Comparison of ENCODE assay signal across 27 cellular contexts in the genomic region with DNA sequence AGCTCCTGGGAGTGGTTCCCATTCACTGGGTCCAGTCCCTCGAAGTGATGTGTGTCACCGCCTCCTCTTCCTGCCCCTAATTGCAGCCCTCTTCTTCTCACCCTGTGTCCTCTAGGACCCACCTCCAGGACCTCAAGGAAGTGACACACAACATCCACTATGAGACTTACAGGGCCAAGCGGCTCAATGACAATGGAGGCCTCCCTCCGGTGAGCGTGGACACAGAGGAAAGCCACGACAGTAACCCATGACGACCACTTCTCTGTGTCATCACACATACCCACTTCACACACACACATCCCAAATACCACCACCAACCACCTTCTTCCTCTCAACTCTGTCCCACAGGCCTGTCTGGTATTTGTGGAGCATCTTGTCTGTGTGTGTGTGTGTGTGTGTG. TPM values are rescaled to one million over a fixed set of nuclear protein-coding genes. Genes with fewer than 3 reads are reported as not detected.
DNase-seq lines count a peak whose midpoint lies in the region; ATAC-seq lines count a peak whose summit lies in the region.
"Had no signal": no experiment of that assay in that cellular context is flagged by ENCODE, and none has a peak within 500 bp of the region (broad histone marks: within the 10 kb centered on the region; RNA-seq: fewer than 3 reads in every experiment).

No MANE protein-coding gene starts in this region.

- H3K9me3 Mint-ChIP-seq in stimulated activated naive CD8-positive, alpha-beta T cell treated with anti-CD3 and anti-CD28 coated beads, Interleukin-15, amount 100 ng/mL, for 72 hours = peaks cover 5 to 9% of the 10 kb centered on the region in 2 donors
- H3K9me3 Mint-ChIP-seq in dendritic cell treated with granulocyte-macrophage colony-stimulating factor and Interleukin-4, amounts not matched to agents 40 ng/mL and 50 ng/mL, for 4 days = no peaks in the 10 kb centered on the region
- H3K9me3 Mint-ChIP-seq: nephron had no signal

- no peak for DNase-seq in stimulated activated naive CD8-positive, alpha-beta T cell treated with anti-CD3 and anti-CD28 coated beads, Interleukin-15, amount 100 ng/mL, for 72 hours
- DNase-seq in stimulated activated naive CD8-positive, alpha-beta T cell treated with anti-CD3 and anti-CD28 coated beads, Interleukin-15, Interleukin-2, amounts not matched to agents 100 U/mL and 50 U/mL, for 24 hours = no peak
- peak; percentile 36 for DNase-seq in posterior vena cava (ENCODE audit: low spot score)
- no peak for DNase-seq in dermis blood vessel endothelial cell
- DNase-seq in DMS153 treated with DMSO at 0.1 percent for 48 hours (lab: John Stamatoyannopoulos, UW; ENCODE audit: unreplicated experiment) = no peak
- DNase-seq: activated CD4-positive, alpha-beta T cell treated with anti-CD3 and anti-CD28 coated beads, Interleukin-2, amount 50 U/mL, for 48 hours; activated effector memory CD4-positive, alpha-beta T cell treated with Interleukin-2 at 50 U/mL for 16 hours; BE2C; effector CD8-positive, alpha-beta T cell; hippocampal formation; left cardiac atrium; NCI-H1436; NCI-H2081 treated with DMSO at 0.1 percent for 48 hours; NCI-H226; NCI-H526 treated with DMSO at 0.1 percent for 48 hours; NK-92 treated with Interleukin-12 subunit alpha and Interleukin-12 subunit beta, amount 100 ng/mL, for 24 hours; stimulated activated CD4-positive, alpha-beta T cell treated with anti-CD3 and anti-CD28 coated beads, Interleukin-2, amount 100 ng/mL, for 48 hours; T-helper 1 cell had no signal

- H3K4me3 Mint-ChIP-seq in stimulated activated naive CD8-positive, alpha-beta T cell treated with anti-CD3 and anti-CD28 coated beads, Interleukin-15, amount 100 ng/mL, for 72 hours = no peak overlapping the region
- H3K4me3 Mint-ChIP-seq in dendritic cell treated with granulocyte-macrophage colony-stimulating factor and Interleukin-4, amounts not matched to agents 40 ng/mL and 50 ng/mL, for 4 days = no peak overlapping the region
- H3K4me3 Mint-ChIP-seq: activated naive CD8-positive, alpha-beta T cell; CD8-positive, alpha-beta T cell; nephron had no signal

- intact Hi-C loops in dendritic cell treated with granulocyte-macrophage colony-stimulating factor and Interleukin-4, amounts not matched to agents 40 ng/mL and 50 ng/mL, for 4 days (cut with micrococcal nuclease) = no loop called here
- intact Hi-C loops in posterior vena cava (cut with DNase I) = no loop called here

- no peak overlapping the region for H3K27ac Mint-ChIP-seq in stimulated activated naive CD8-positive, alpha-beta T cell treated with anti-CD3 and anti-CD28 coated beads, Interleukin-15, amount 100 ng/mL, for 72 hours
- H3K27ac Mint-ChIP-seq in dendritic cell treated with granulocyte-macrophage colony-stimulating factor and Interleukin-4, amounts not matched to agents 40 ng/mL and 50 ng/mL, for 4 days = peak overlapping the region; percentile 75
- H3K27ac Mint-ChIP-seq: activated naive CD8-positive, alpha-beta T cell; CD8-positive, alpha-beta T cell; nephron had no signal

- peaks cover 18% of the 10 kb centered on the region for H3K27me3 Mint-ChIP-seq in stimulated activated naive CD8-positive, alpha-beta T cell treated with anti-CD3 and anti-CD28 coated beads, Interleukin-15, amount 100 ng/mL, for 72 hours
- H3K27me3 Mint-ChIP-seq in dendritic cell treated with granulocyte-macrophage colony-stimulating factor and Interleukin-4, amounts not matched to agents 40 ng/mL and 50 ng/mL, for 4 days = peaks cover 46% of the 10 kb centered on the region
- H3K27me3 Mint-ChIP-seq: activated naive CD8-positive, alpha-beta T cell had no signal

- peak; percentile 18 for ATAC-seq in stimulated activated naive CD8-positive, alpha-beta T cell treated with anti-CD3 and anti-CD28 coated beads, Interleukin-15, amount 100 ng/mL, for 72 hours
- ATAC-seq in stimulated activated naive CD8-positive, alpha-beta T cell treated with anti-CD3 and anti-CD28 coated beads, Interleukin-15, Interleukin-2, amounts not matched to agents 100 U/mL and 50 U/mL, for 24 hours = no peak
- no peak for ATAC-seq in HG02973 (IDR thresholded peaks at IDR 0.05; ENCODE audit: unreplicated experiment)
- ATAC-seq: CD8-positive, alpha-beta T cell; left cardiac atrium had no signal

- peaks cover 7% of the 10 kb centered on the region for H3K36me3 Mint-ChIP-seq in dendritic cell treated with granulocyte-macrophage colony-stimulating factor and Interleukin-4, amounts not matched to agents 40 ng/mL and 50 ng/mL, for 4 days (ENCODE audit: low read depth)

- peaks cover 13% of the 10 kb centered on the region for H3K4me1 Mint-ChIP-seq in stimulated activated naive CD8-positive, alpha-beta T cell treated with anti-CD3 and anti-CD28 coated beads, Interleukin-15, amount 100 ng/mL, for 72 hours
- H3K4me1 Mint-ChIP-seq in dendritic cell treated with granulocyte-macrophage colony-stimulating factor and Interleukin-4, amounts not matched to agents 40 ng/mL and 50 ng/mL, for 4 days (ENCODE audit: low read depth) = peaks cover 48% of the 10 kb centered on the region
- H3K4me1 Mint-ChIP-seq: nephron had no signal

RNA-seq across cellular contexts. Expression of a gene that starts 4.1 kb away (rescaled TPM):
- 1 to 10 TPM; 1.1 to 1.2 TPM for total RNA-seq in posterior vena cava
- total RNA-seq in dermis blood vessel endothelial cell = 0.34 TPM in 1 of 2 replicates, not detected in the other
- total RNA-seq: A673, LHCN-M2, smooth muscle cell had no signal

RNA-seq across cellular contexts. Expression of a gene that starts 25.3 kb away (rescaled TPM):
- total RNA-seq in posterior vena cava (under 1 TPM; 0.14 to 0.23 TPM), dermis blood vessel endothelial cell (under 0.01 and 0.14 TPM in 2 replicates)
- total RNA-seq: LHCN-M2 had no signal

RNA-seq across cellular contexts. Expression of a gene that starts 47.6 kb away (rescaled TPM):
- total RNA-seq in posterior vena cava = not detected
- 13.1 and 34.2 TPM in 2 replicates for total RNA-seq in dermis blood vessel endothelial cell
- total RNA-seq: right atrium auricular region had no signal
